ENCODE assay signal across 8 cellular contexts in genomic region chr19:42279902-42280760, GRCh38. TPM values are rescaled to one million over a fixed set of nuclear protein-coding genes. Genes with fewer than 3 reads are reported as not detected.
DNase-seq lines count a peak whose midpoint lies in the region; ATAC-seq and TF ChIP-seq lines count a peak whose summit lies in the region.

No MANE protein-coding gene starts in this region.

- intact Hi-C loops in PC-3 (cut with micrococcal nuclease), result no loop called here

- no peaks in the 10 kb centered on the region for H3K9me2 ChIP-seq in PC-3 (replicated peaks; ENCODE audit: low read length)

- no peaks in the 10 kb centered on the region for H3K27me3 ChIP-seq in kidney epithelial cell (ENCODE audit: control insufficient read depth, insufficient read depth, low read length)
- H3K27me3 ChIP-seq in PC-3 (ENCODE audit: low read length), result no peaks in the 10 kb centered on the region

- H3F3A ChIP-seq in PC-3 (ENCODE audit: low read length, unreplicated experiment), result no peaks in the 10 kb centered on the region

- no peak overlapping the region for H3K9ac ChIP-seq in PC-3 (ENCODE audit: low read length)

- H3K79me2 ChIP-seq in PC-3 (ENCODE audit: low read length), result no peaks in the 10 kb centered on the region

- DNase-seq in NCI-H2171 treated with DMSO at 0.1 percent for 48 hours (lab: John Stamatoyannopoulos, UW) (peak; percentile 94), cerebellar cortex (ENCODE audit: low spot score) (peak; percentile 92), kidney epithelial cell (ENCODE audit: low read depth) (no peak), PC-3 (no peak)
- peak; percentile 94 for DNase-seq in stimulated activated CD4-positive, alpha-beta T cell treated with anti-CD3 and anti-CD28 coated beads, Interleukin-15, amount 100 ng/mL, for 24 hours

- CTCF ChIA-PET in PC-3 (lab: Charles Lee), result no interaction called here

- BruUV-seq in PC-3 (replicated peaks; lab: Mats Ljungman, UMichigan), result no TSS peak

- POLR2A ChIA-PET in PC-3 (lab: Charles Lee; ENCODE audit: unreplicated experiment), result no interaction called here

- H3K4me3 ChIP-seq in kidney epithelial cell (ENCODE audit: low read depth, low read length) (peak overlapping the region; percentile 62), PC-3 (ENCODE audit: low read length) (no peak overlapping the region)

- no peak overlapping the region for H3K4me2 ChIP-seq in PC-3 (ENCODE audit: low read length)

- peaks cover under 1% of the 10 kb centered on the region for H3K36me3 ChIP-seq in kidney epithelial cell (ENCODE audit: control insufficient read depth, insufficient read depth, low read length)
- no peaks in the 10 kb centered on the region for H3K36me3 ChIP-seq in PC-3 (ENCODE audit: low read depth, low read length)

- ATAC-seq in HG02943 (IDR thresholded peaks at IDR 0.05; ENCODE audit: low read depth, unreplicated experiment) (peak; percentile 33), PC-3 (no peak)
- ATAC-seq in activated CD4-positive, CD25-positive, alpha-beta regulatory T cell treated with anti-CD3 and anti-CD28 coated beads, Interleukin-2, amount 50 U/mL, for 24 hours, result peak; percentile 44 to 48

- no peaks in the 10 kb centered on the region for H4K20me1 ChIP-seq in PC-3 (ENCODE audit: low read length)

- peak; percentile 50 for TF ChIP-seq POLR2A in GM10847 (IDR thresholded peaks at IDR 0.05; ENCODE audit: extremely low read depth, insufficient read length)

- TF ChIP-seq CTCF in kidney epithelial cell (IDR thresholded peaks at IDR 0.05; ENCODE audit: insufficient read depth, low read length, poor library complexity, severe bottlenecking), result peak; percentile 88
- TF ChIP-seq CTCF in PC-3 (conservative IDR thresholded peaks at IDR 0.05; ENCODE audit: low read depth, low read length), result no peak

- no peak overlapping the region for H3K27ac ChIP-seq in PC-3 (ENCODE audit: low read length)

- no peaks in the 10 kb centered on the region for H3K9me3 ChIP-seq in PC-3 (ENCODE audit: low read length)

- no peaks in the 10 kb centered on the region for H3K4me1 ChIP-seq in PC-3 (ENCODE audit: insufficient read depth, low read length)

- no peak overlapping the region for H2AFZ ChIP-seq in PC-3 (ENCODE audit: low read length)

RNA-seq across cellular contexts. Expression of gene CIC, which starts 11.1 kb away (rescaled TPM):
- total RNA-seq in kidney epithelial cell (39.4 and 41.7 TPM in 2 replicates), PC-3 (2014; rRNA removed) (9.8 and 21.4 TPM in 2 replicates)

RNA-seq across cellular contexts. Expression of gene PRR19, which starts 21.8 kb away (rescaled TPM):
- 0.55 and 0.92 TPM in 2 replicates for total RNA-seq in kidney epithelial cell
- total RNA-seq in PC-3 (2014; rRNA removed), result not detected in 2 replicates

RNA-seq across cellular contexts. Expression of gene PAFAH1B3, which starts 22.3 kb away (rescaled TPM):
- total RNA-seq in kidney epithelial cell (106 and 113 TPM in 2 replicates), PC-3 (2014; rRNA removed) (not detected in 2 replicates)

RNA-seq across cellular contexts. Expression of gene ERF, which starts 25.2 kb away (rescaled TPM):
- total RNA-seq in kidney epithelial cell (31.6 and 48.8 TPM in 2 replicates), PC-3 (2014; rRNA removed) (17.0 and 40.2 TPM in 2 replicates)

RNA-seq across cellular contexts. Expression of gene TMEM145, which starts 33.0 kb away (rescaled TPM):
- total RNA-seq in kidney epithelial cell (0.54 and 4.9 TPM in 2 replicates), PC-3 (2014; rRNA removed) (0.29 and 0.69 TPM in 2 replicates)

Comparison
In these comparisons a context has a peak if more than half of its experiments do, and no peak if none do; other contexts are left out.
1. DNase-seq: peak in NCI-H2171 treated with DMSO at 0.1 percent for 48 hours (single experiment), cerebellar cortex (single experiment) and stimulated activated CD4-positive, alpha-beta T cell treated with anti-CD3 and anti-CD28 coated beads, Interleukin-15, amount 100 ng/mL, for 24 hours (single experiment); none in kidney epithelial cell (single experiment) and PC-3 (single experiment).
2. RNA of gene PAFAH1B3, which starts 22.3 kb away (total RNA-seq): 106 to 113 TPM in kidney epithelial cell; not detected in PC-3; every median in the first group is over 100 times any median in the second.